20 cellular contexts compared by ENCODE assay signal in genomic region chr11:77030834-77031414, GRCh38. TPM values are rescaled to one million over a fixed set of nuclear protein-coding genes. Genes with fewer than 3 reads are reported as not detected.
DNase-seq lines count a peak whose midpoint lies in the region; ATAC-seq and TF ChIP-seq lines count a peak whose summit lies in the region.
"Had no signal": no experiment of that assay in that cellular context is flagged by ENCODE, and none has a peak within 500 bp of the region (broad histone marks: within the 10 kb centered on the region; RNA-seq: fewer than 3 reads in every experiment).

No MANE protein-coding gene starts in this region.

- H4K5ac ChIP-seq in H9 (ENCODE audit: insufficient read length, low read depth, low read length): no peak overlapping the region

- H3K14ac ChIP-seq in H9 (ENCODE audit: insufficient read depth, low read length): no peak overlapping the region

- no peaks in the 10 kb centered on the region; the same call in 1 of the 2 replicates for H3K27me3 ChIP-seq in H9 (ENCODE audit: insufficient read depth, low read length)
- no peaks in the 10 kb centered on the region for H3K27me3 ChIP-seq in colonic mucosa
- no peaks in the 10 kb centered on the region for H3K27me3 ChIP-seq in naive thymus-derived CD4-positive, alpha-beta T cell (ENCODE audit: control insufficient read depth in 2 of 2, insufficient read depth in 2 of 2, low read length in 2 of 2)
- peaks cover 0 to 33% (median 5%) of the 10 kb centered on the region in 9 donors for H3K27me3 ChIP-seq in heart left ventricle
- H3K27me3 ChIP-seq: BLaER1 treated with 17β-estradiol and CSF1 and Interleukin-3, amounts not matched to agents 10 nM and 100 nM had no signal

- H2AFZ ChIP-seq in H9 (ENCODE audit: low read length): no peak overlapping the region

- H2BK5ac ChIP-seq in H9 (ENCODE audit: insufficient read length, low read length): no peak overlapping the region

- no peaks in the 10 kb centered on the region for H3K36me3 Mint-ChIP-seq in H9 (ENCODE audit: insufficient read depth in 1 of 3, low read depth in 3 of 3)
- peaks cover 0 to 3% (median 0%) of the 10 kb centered on the region in 5 donors for H3K36me3 Mint-ChIP-seq in naive thymus-derived CD4-positive, alpha-beta T cell
- H3K36me3 Mint-ChIP-seq: CD4-positive, alpha-beta memory T cell; IgD-negative memory B cell had no signal

- no peak for ATAC-seq in naive thymus-derived CD4-positive, alpha-beta T cell
- ATAC-seq in heart left ventricle: no peak
- ATAC-seq: SK-N-SH treated with all-trans-retinoic acid at 6 μM for 48 hours had no signal

- no peak overlapping the region for H3K23ac ChIP-seq in H9 (ENCODE audit: insufficient read length, low read depth, low read length)

- no peak overlapping the region for H2BK20ac ChIP-seq in H9 (ENCODE audit: low read depth, low read length, poor library complexity, severe bottlenecking)

- H3K23me2 ChIP-seq in H9 (ENCODE audit: insufficient read length, low read depth, low read length, poor library complexity, severe bottlenecking): no peaks in the 10 kb centered on the region

- H4K20me1 ChIP-seq in H9 (ENCODE audit: control insufficient read depth, insufficient read depth, insufficient read length): no peaks in the 10 kb centered on the region
- H4K20me1 ChIP-seq: BLaER1 treated with 17β-estradiol and CSF1 and Interleukin-3, amounts not matched to agents 10 nM and 100 nM had no signal

- H3K27ac ChIP-seq in H9 (ENCODE audit: insufficient read length, low read depth, low read length) (no peak overlapping the region), colonic mucosa (peak overlapping the region; percentile 77), substantia nigra (ENCODE audit: low read depth, low read length, poor library complexity, severe bottlenecking) (no peak overlapping the region), heart left ventricle (no peak overlapping the region)
- H3K27ac ChIP-seq in naive thymus-derived CD4-positive, alpha-beta T cell (ENCODE audit: low read depth, low read length): no peak overlapping the region
- H3K27ac ChIP-seq: BLaER1 treated with 17β-estradiol and CSF1 and Interleukin-3, amounts not matched to agents 10 nM and 100 nM had no signal

- no peak for TF ChIP-seq POLR2A in heart left ventricle (IDR thresholded peaks at IDR 0.05)

- H3K4me3 ChIP-seq in colonic mucosa (no peak overlapping the region), heart left ventricle (no peak overlapping the region)
- H3K4me3 ChIP-seq in naive thymus-derived CD4-positive, alpha-beta T cell (ENCODE audit: low read length): no peak overlapping the region
- H3K4me3 ChIP-seq: BLaER1 treated with 17β-estradiol and CSF1 and Interleukin-3, amounts not matched to agents 10 nM and 100 nM had no signal

- DNase-seq in H9: no peak
- DNase-seq in colonic mucosa: peak; percentile 15
- DNase-seq in islet precursor cell: peak; percentile 62
- no peak for DNase-seq in substantia nigra (lab: John Stamatoyannopoulos, UW)
- DNase-seq in naive thymus-derived CD4-positive, alpha-beta T cell: no peak
- DNase-seq in heart left ventricle: no peak
- no peak for DNase-seq in iPS-NIHi11 (ENCODE audit: low spot score)
- DNase-seq: CD4-positive, alpha-beta memory T cell; GOT3; Kasumi-1; NCI-H1694 treated with DMSO at 0.1 percent for 48 hours; NCI-H446 treated with DMSO at 0.1 percent for 48 hours; NCI-H526 treated with DMSO at 0.1 percent for 48 hours; RPMI8226; SHP77 had no signal

- no peaks in the 10 kb centered on the region for H3K4me1 ChIP-seq in H9 (ENCODE audit: insufficient read depth, low read length)
- H3K4me1 ChIP-seq in colonic mucosa: peaks cover 3% of the 10 kb centered on the region
- H3K4me1 ChIP-seq in naive thymus-derived CD4-positive, alpha-beta T cell (ENCODE audit: control insufficient read depth in 2 of 2, insufficient read depth in 2 of 2, low read length in 2 of 2): no peaks in the 10 kb centered on the region
- H3K4me1 ChIP-seq in heart left ventricle: peaks cover 0 to 9% (median 0%) of the 10 kb centered on the region in 12 donors

- peak; percentile 22; the same call in 1 of the 3 replicates for TF ChIP-seq CTCF in H9 (conservative IDR thresholded peaks at IDR 0.05)
- TF ChIP-seq CTCF in colonic mucosa (IDR thresholded peaks at IDR 0.05): no peak
- no peak for TF ChIP-seq CTCF in heart left ventricle (IDR thresholded peaks at IDR 0.05)

- WGBS in H9 (ENCODE audit: extremely low coverage, insufficient read length, low lambda C conversion rate): no CpG with 5 or more reads among the region's 12 CpGs
- WGBS in heart left ventricle, 4 donors: 64 to 78% (median 77%) methylated on average over 8 to 12 of the region's 12 CpGs

- no peak overlapping the region for H3K4me2 ChIP-seq in H9 (ENCODE audit: insufficient read depth, insufficient read length, low read length)
- H3K4me2 ChIP-seq: BLaER1 treated with 17β-estradiol and CSF1 and Interleukin-3, amounts not matched to agents 10 nM and 100 nM had no signal

- H3K9me3 ChIP-seq in H9 (ENCODE audit: control insufficient read depth, low read depth, low read length) (no peaks in the 10 kb centered on the region), colonic mucosa (no peaks in the 10 kb centered on the region), heart left ventricle (no peaks in the 10 kb centered on the region)
- H3K9me3 ChIP-seq in naive thymus-derived CD4-positive, alpha-beta T cell (ENCODE audit: control insufficient read depth in 2 of 3, low read length in 3 of 3): no peaks in the 10 kb centered on the region
- H3K9me3 ChIP-seq: BLaER1 treated with 17β-estradiol and CSF1 and Interleukin-3, amounts not matched to agents 10 nM and 100 nM had no signal

- no peak overlapping the region for H3K4me3 Mint-ChIP-seq in H9
- no peak overlapping the region for H3K4me3 Mint-ChIP-seq in naive thymus-derived CD4-positive, alpha-beta T cell
- H3K4me3 Mint-ChIP-seq: CD4-positive, alpha-beta memory T cell; IgD-negative memory B cell had no signal

- no peak overlapping the region for H3T11ph ChIP-seq in H9 (ENCODE audit: low read length)

- H3K79me2 ChIP-seq in H9 (ENCODE audit: insufficient read depth, low read length): no peaks in the 10 kb centered on the region

- POLR2A ChIA-PET in naive thymus-derived CD4-positive, alpha-beta T cell (lab: Charles Lee): no interaction called here

- intact Hi-C loops in colonic mucosa (cut with DNase I) (no loop called here), heart left ventricle (cut with DNase I) (loop anchor here in 3 of 10 donors (10.0 kb wide), 2 partner anchors 106 to 226 kb away; no protein-coding TSS in a partner anchor)
- intact Hi-C loops in naive thymus-derived CD4-positive, alpha-beta T cell (cut with micrococcal nuclease): no loop called here

- H3K4me1 Mint-ChIP-seq in H9: peaks cover 6 to 11% of the 10 kb centered on the region in 2 experiments; a peak in 3 of 4 replicates
- H3K4me1 Mint-ChIP-seq in naive thymus-derived CD4-positive, alpha-beta T cell: no peaks in the 10 kb centered on the region
- H3K4me1 Mint-ChIP-seq: CD4-positive, alpha-beta memory T cell; IgD-negative memory B cell had no signal

- no peak overlapping the region for H4K91ac ChIP-seq in H9 (ENCODE audit: insufficient read length, low read depth, low read length)

- H3K9ac ChIP-seq in H9 (ENCODE audit: extremely low read depth, insufficient read length, low read length) (no peak overlapping the region), colonic mucosa (ENCODE audit: low read depth in 2 of 2, low read length in 2 of 2) (peak overlapping the region in 1 of 2 donors; percentile 42)
- H3K9ac ChIP-seq: BLaER1 treated with 17β-estradiol and CSF1 and Interleukin-3, amounts not matched to agents 10 nM and 100 nM had no signal

- H3K36me3 ChIP-seq in colonic mucosa: no peaks in the 10 kb centered on the region
- H3K36me3 ChIP-seq in naive thymus-derived CD4-positive, alpha-beta T cell (ENCODE audit: control insufficient read depth in 2 of 3, insufficient read depth in 3 of 3, low read length in 3 of 3): no peaks in the 10 kb centered on the region
- H3K36me3 ChIP-seq in heart left ventricle: no peaks in the 10 kb centered on the region
- H3K36me3 ChIP-seq: BLaER1 treated with 17β-estradiol and CSF1 and Interleukin-3, amounts not matched to agents 10 nM and 100 nM had no signal

- H3K56ac ChIP-seq in H9 (ENCODE audit: insufficient read length, low read depth, low read length): no peak overlapping the region

- no peak overlapping the region for H3K18ac ChIP-seq in H9 (ENCODE audit: insufficient read length, low read depth, low read length)

- H2BK120ac ChIP-seq in H9 (ENCODE audit: low read depth, low read length, poor library complexity, severe bottlenecking): no peak overlapping the region

- H3K27ac Mint-ChIP-seq in H9: no peak overlapping the region
- H3K27ac Mint-ChIP-seq in naive thymus-derived CD4-positive, alpha-beta T cell: no peak overlapping the region
- H3K27ac Mint-ChIP-seq: CD4-positive, alpha-beta memory T cell had no signal

- H3K79me1 ChIP-seq in H9 (ENCODE audit: insufficient read depth, low read depth, low read length, poor library complexity, severe bottlenecking): no peaks in the 10 kb centered on the region

- no peak overlapping the region for H2AK5ac ChIP-seq in H9 (ENCODE audit: insufficient read length, low read length)

- H3K9me3 Mint-ChIP-seq in H9: no peaks in the 10 kb centered on the region; a peak in 1 of 5 replicates
- H3K9me3 Mint-ChIP-seq in naive thymus-derived CD4-positive, alpha-beta T cell: peaks cover 0 to 2% (median 0%) of the 10 kb centered on the region in 11 donors
- H3K9me3 Mint-ChIP-seq: IgD-negative memory B cell had no signal

- H3K4ac ChIP-seq in H9 (ENCODE audit: low read depth, low read length): no peak overlapping the region

- H3K27me3 Mint-ChIP-seq in H9 (ENCODE audit: low read depth): peaks cover 13% of the 10 kb centered on the region
- peaks cover 13 to 37% (median 26%) of the 10 kb centered on the region in 5 donors for H3K27me3 Mint-ChIP-seq in naive thymus-derived CD4-positive, alpha-beta T cell

- CTCF ChIA-PET in naive thymus-derived CD4-positive, alpha-beta T cell (lab: Charles Lee): interaction anchor here (0.6 kb wide), 1 partner anchor 9 kb away, joined by 3 read pairs; no protein-coding TSS in a partner anchor

- no peak overlapping the region for H2BK15ac ChIP-seq in H9 (ENCODE audit: low read depth, low read length)

- no peak overlapping the region for H2BK12ac ChIP-seq in H9 (ENCODE audit: insufficient read length, low read depth, low read length)

- no peak overlapping the region for H4K8ac ChIP-seq in H9 (replicated peaks; ENCODE audit: insufficient read length, low read depth, low read length)

RNA-seq across cellular contexts. Expression of gene B3GNT6, which starts 3.3 kb away (rescaled TPM):
- total RNA-seq in H9 (2021) (not detected in 2 replicates), colonic mucosa (100 to 1,000 TPM in 1 of 2 donors, 10 to 100 TPM in 1; 83.1 to 107 TPM), heart left ventricle (not detected)
- not detected for total RNA-seq in naive thymus-derived CD4-positive, alpha-beta T cell
- polyA plus RNA-seq in naive thymus-derived CD4-positive, alpha-beta T cell: not detected
- polyA plus RNA-seq in heart left ventricle: not detected
- total RNA-seq: CD4-positive, alpha-beta memory T cell; Daoy; MCF 10A had no signal
- polyA plus RNA-seq: CD4-positive, alpha-beta memory T cell; IgD-negative memory B cell had no signal

RNA-seq across cellular contexts. Expression of gene CAPN5, which starts 35.8 kb away (rescaled TPM):
- 16.7 and 17.1 TPM in 2 replicates for total RNA-seq in H9 (2021)
- total RNA-seq in colonic mucosa: 100 to 1,000 TPM; 258 to 267 TPM
- 1 to 10 TPM in 4 of 5 experiments, under 1 TPM in 1; 0.94 to 5.8 (median 5.6) TPM for total RNA-seq in naive thymus-derived CD4-positive, alpha-beta T cell
- 1 to 10 TPM; 3.0 to 5.8 TPM for polyA plus RNA-seq in naive thymus-derived CD4-positive, alpha-beta T cell
- 1 to 10 TPM; 1.2 to 4.5 (median 2.3) TPM for total RNA-seq in heart left ventricle
- polyA plus RNA-seq in heart left ventricle: 1 to 10 TPM; 1.1 to 2.0 TPM

Comparison
In these comparisons a context has a peak if more than half of its experiments do, and no peak if none do; other contexts are left out.
1. DNase-seq: peak in colonic mucosa (single experiment) and islet precursor cell (single experiment); none in H9 (single experiment), substantia nigra (0 of 49), naive thymus-derived CD4-positive, alpha-beta T cell (0 of 9), heart left ventricle (0 of 5) and iPS-NIHi11 (single experiment).
2. RNA of gene B3GNT6, which starts 3.3 kb away (total RNA-seq): 83.1 to 107 TPM in colonic mucosa; not detected in H9, not detected in naive thymus-derived CD4-positive, alpha-beta T cell and not detected in heart left ventricle; every median in the first group is over 10 times any median in the second.
3. RNA of gene CAPN5, which starts 35.8 kb away (total RNA-seq): 258 to 267 TPM in colonic mucosa; 16.7 to 17.1 TPM in H9, 0.94 to 5.8 TPM in naive thymus-derived CD4-positive, alpha-beta T cell and 1.2 to 4.5 TPM in heart left ventricle; every median in the first group is over 10 times any median in the second.